In genomic region chr9:37172511-37172910, GRCh38 we compare ENCODE assay signal across 23 cellular contexts.
"Had no signal": no experiment of that assay in that cellular context is flagged by ENCODE, and none has a peak within 500 bp of the region (broad histone marks: within the 10 kb centered on the region; RNA-seq: fewer than 3 reads in every experiment).

No MANE protein-coding gene starts in this region.

- H3K27ac ChIP-seq: KMS-11, PC-9, WERI-Rb-1 had no signal

- H3K4me3 Mint-ChIP-seq: activated CD4-positive, alpha-beta T cell treated with anti-CD3 and anti-CD28 coated beads for 36 hours; activated CD8-positive, alpha-beta T cell treated with anti-CD3 and anti-CD28 coated beads for 36 hours; activated naive CD4-positive, alpha-beta T cell treated with anti-CD3 and anti-CD28 coated beads, Interleukin-2, amount 50 U/mL, for 24 hours; activated naive CD8-positive, alpha-beta T cell treated with anti-CD3 and anti-CD28 coated beads, Interleukin-2, amount 50 U/mL, for 24 hours; activated T-cell treated with anti-CD3 and anti-CD28 coated beads, Interleukin-2, amount 50 U/mL, for 72 hours; brain had no signal

- ATAC-seq: activated CD4-positive, alpha-beta T cell treated with anti-CD3 and anti-CD28 coated beads for 36 hours; activated CD8-positive, alpha-beta T cell treated with anti-CD3 and anti-CD28 coated beads for 36 hours; activated naive CD8-positive, alpha-beta T cell treated with anti-CD3 and anti-CD28 coated beads, Interleukin-2, amount 50 U/mL, for 24 hours; activated T-cell treated with anti-CD3 and anti-CD28 coated beads, Interleukin-2, amount 50 U/mL, for 72 hours had no signal

- DNase-seq: activated CD4-positive, alpha-beta T cell treated with anti-CD3 and anti-CD28 coated beads for 36 hours; activated CD8-positive, alpha-beta memory T cell treated with anti-CD3 and anti-CD28 coated beads, Interleukin-2, amount 50 U/mL, for 4 hours; activated CD8-positive, alpha-beta T cell treated with anti-CD3 and anti-CD28 coated beads for 36 hours; activated naive CD8-positive, alpha-beta T cell treated with anti-CD3 and anti-CD28 coated beads, Interleukin-2, amount 50 U/mL, for 24 hours; activated T-cell treated with anti-CD3 and anti-CD28 coated beads, Interleukin-2, amount 50 U/mL, for 72 hours; amygdala; central memory CD4-positive, alpha-beta T cell; MM.1S; NCI-H1105; NCI-H1436; NCI-H187; NCI-H2081; NCI-H446; NCI-H524; PC-9; SIG-M5; T-helper 2 cell; T1000; WERI-Rb-1 had no signal

- H3K27me3 Mint-ChIP-seq: activated CD4-positive, alpha-beta T cell treated with anti-CD3 and anti-CD28 coated beads for 36 hours; activated CD8-positive, alpha-beta T cell treated with anti-CD3 and anti-CD28 coated beads for 36 hours; activated naive CD4-positive, alpha-beta T cell treated with anti-CD3 and anti-CD28 coated beads, Interleukin-2, amount 50 U/mL, for 24 hours; activated naive CD8-positive, alpha-beta T cell treated with anti-CD3 and anti-CD28 coated beads, Interleukin-2, amount 50 U/mL, for 24 hours; brain had no signal

- H2AFZ ChIP-seq: PC-9 had no signal

- H3K4me3 ChIP-seq: PC-9 had no signal

- H3K27ac Mint-ChIP-seq: activated CD4-positive, alpha-beta T cell treated with anti-CD3 and anti-CD28 coated beads for 36 hours; activated CD8-positive, alpha-beta T cell treated with anti-CD3 and anti-CD28 coated beads for 36 hours; activated naive CD4-positive, alpha-beta T cell treated with anti-CD3 and anti-CD28 coated beads, Interleukin-2, amount 50 U/mL, for 24 hours; activated naive CD8-positive, alpha-beta T cell treated with anti-CD3 and anti-CD28 coated beads, Interleukin-2, amount 50 U/mL, for 24 hours; activated T-cell treated with anti-CD3 and anti-CD28 coated beads, Interleukin-2, amount 50 U/mL, for 72 hours; activated T-helper 2 cell treated with anti-CD3 and anti-CD28 coated beads, Interferon-gamma antibody, Interleukin-2, Interleukin-4, amounts not matched to agents 10 μg/mL and 5 μg/mL and 100 μg/mL, durations not matched to agents 14 hours and 24 hours and 36 hours; brain had no signal

- H3K4me2 ChIP-seq: KMS-11, PC-9 had no signal

- H3K4me1 Mint-ChIP-seq: brain had no signal

- H3K9me3 Mint-ChIP-seq: activated CD8-positive, alpha-beta T cell treated with anti-CD3 and anti-CD28 coated beads for 36 hours; activated naive CD4-positive, alpha-beta T cell treated with anti-CD3 and anti-CD28 coated beads, Interleukin-2, amount 50 U/mL, for 24 hours; activated naive CD8-positive, alpha-beta T cell treated with anti-CD3 and anti-CD28 coated beads, Interleukin-2, amount 50 U/mL, for 24 hours; activated T-helper 2 cell treated with anti-CD3 and anti-CD28 coated beads, Interferon-gamma antibody, Interleukin-2, Interleukin-4, amounts not matched to agents 10 μg/mL and 5 μg/mL and 100 μg/mL, durations not matched to agents 14 hours and 24 hours and 36 hours had no signal

- H3K9ac ChIP-seq: KMS-11 had no signal
